16 cellular contexts compared by ENCODE assay signal in genomic region chr17:81906476-81907218, GRCh38. TPM values are rescaled to one million over a fixed set of nuclear protein-coding genes. Genes with fewer than 3 reads are reported as not detected.
DNase-seq lines count a peak whose midpoint lies in the region; ATAC-seq and TF ChIP-seq lines count a peak whose summit lies in the region.
"Had no signal": no experiment of that assay in that cellular context is flagged by ENCODE, and none has a peak within 500 bp of the region (broad histone marks: within the 10 kb centered on the region; RNA-seq: fewer than 3 reads in every experiment).

No MANE protein-coding gene starts in this region.

- peak; percentile 44 for DNase-seq in natural killer cell treated with Interleukin-12 subunit alpha and Interleukin-12 subunit beta and Interleukin-15 and Interleukin-18, amount 100 ng/mL, for 72 hours (ENCODE audit: low spot score)
- no peak for DNase-seq in natural killer cell
- DNase-seq in choroid plexus epithelial cell (ENCODE audit: low read depth) = no peak
- DNase-seq in osteocyte (ENCODE audit: extremely low spot score, unreplicated experiment) = no peak
- DNase-seq in hepatic stellate cell (ENCODE audit: low spot score) = no peak
- DNase-seq: activated CD4-positive, alpha-beta T cell treated with anti-CD3 and anti-CD28 coated beads, Interleukin-2, amount 50 U/mL, for 4 hours; effector CD8-positive, alpha-beta T cell; NCI-H1092 treated with DMSO at 0.1 percent for 48 hours; NCI-H226; stimulated activated naive CD8-positive, alpha-beta T cell treated with anti-CD3 and anti-CD28 coated beads, Interleukin-15, amount 100 ng/mL, for 72 hours had no signal

- H3K4me2 ChIP-seq in Loucy (ENCODE audit: low read depth, low read length, poor library complexity, severe bottlenecking) = no peak overlapping the region

- H3K4me3 Mint-ChIP-seq in natural killer cell treated with Interleukin-12 subunit alpha and Interleukin-12 subunit beta and Interleukin-15 and Interleukin-18, amount 100 ng/mL, for 72 hours = no peak overlapping the region
- no peak overlapping the region for H3K4me3 Mint-ChIP-seq in natural killer cell
- no peak overlapping the region for H3K4me3 Mint-ChIP-seq in osteocyte (ENCODE audit: unreplicated experiment)
- H3K4me3 Mint-ChIP-seq: activated naive CD8-positive, alpha-beta T cell; stimulated activated naive CD8-positive, alpha-beta T cell treated with anti-CD3 and anti-CD28 coated beads, Interleukin-15, amount 100 ng/mL, for 72 hours had no signal

- H3K36me3 ChIP-seq in Loucy (ENCODE audit: insufficient read depth, low read length) = peaks cover 3% of the 10 kb centered on the region; the same call in 1 of the 2 replicates
- H3K36me3 ChIP-seq: uterus had no signal

- H2AFZ ChIP-seq in Loucy (ENCODE audit: low read length) = no peak overlapping the region

- peaks cover 15% of the 10 kb centered on the region for H4K20me1 ChIP-seq in Loucy (ENCODE audit: insufficient read depth, low read length, poor library complexity, severe bottlenecking)

- H3K9ac ChIP-seq in Loucy (ENCODE audit: low read depth, low read length, poor library complexity, severe bottlenecking) = no peak overlapping the region

- no peaks in the 10 kb centered on the region for H3K9me3 ChIP-seq in Loucy (ENCODE audit: insufficient read depth, low read depth, low read length)
- H3K9me3 ChIP-seq: uterus had no signal

- H3K79me2 ChIP-seq in Loucy (ENCODE audit: insufficient read depth, low read length) = peaks cover 21% of the 10 kb centered on the region

- H3K9me2 ChIP-seq in Loucy (replicated peaks; ENCODE audit: low read depth, low read length) = no peaks in the 10 kb centered on the region

- H3K4me1 ChIP-seq in Loucy (ENCODE audit: insufficient read depth, low read length, poor library complexity, severe bottlenecking) = peaks cover 14% of the 10 kb centered on the region

- H3K9me3 Mint-ChIP-seq in natural killer cell treated with Interleukin-12 subunit alpha and Interleukin-12 subunit beta and Interleukin-15 and Interleukin-18, amount 100 ng/mL, for 72 hours = no peaks in the 10 kb centered on the region
- H3K9me3 Mint-ChIP-seq in natural killer cell (no peaks in the 10 kb centered on the region), osteocyte (ENCODE audit: unreplicated experiment) (no peaks in the 10 kb centered on the region)
- H3K9me3 Mint-ChIP-seq: stimulated activated naive CD8-positive, alpha-beta T cell treated with anti-CD3 and anti-CD28 coated beads, Interleukin-15, amount 100 ng/mL, for 72 hours had no signal

- H3K4me3 ChIP-seq in Loucy (ENCODE audit: low read length, poor library complexity, severe bottlenecking) (no peak overlapping the region), choroid plexus epithelial cell (ENCODE audit: low read depth, low read length) (no peak overlapping the region)
- H3K4me3 ChIP-seq: cardiac muscle cell, uterus had no signal

- H3K36me3 Mint-ChIP-seq in natural killer cell treated with Interleukin-12 subunit alpha and Interleukin-12 subunit beta and Interleukin-15 and Interleukin-18, amount 100 ng/mL, for 72 hours = no peaks in the 10 kb centered on the region
- H3K36me3 Mint-ChIP-seq in natural killer cell (no peaks in the 10 kb centered on the region), osteocyte (ENCODE audit: unreplicated experiment) (peaks cover 5% of the 10 kb centered on the region)
- H3K36me3 Mint-ChIP-seq: activated naive CD8-positive, alpha-beta T cell had no signal

- TF ChIP-seq CTCF in natural killer cell (IDR thresholded peaks at IDR 0.05) = no peak
- peak; percentile 50 for TF ChIP-seq CTCF in Loucy (conservative IDR thresholded peaks at IDR 0.05; ENCODE audit: low read length)
- TF ChIP-seq CTCF in choroid plexus epithelial cell (conservative IDR thresholded peaks at IDR 0.05; ENCODE audit: low read depth, low read length) = peak; percentile 22
- no peak for TF ChIP-seq CTCF in osteocyte (IDR thresholded peaks at IDR 0.05)

- no peak overlapping the region for H3K27ac Mint-ChIP-seq in natural killer cell treated with Interleukin-12 subunit alpha and Interleukin-12 subunit beta and Interleukin-15 and Interleukin-18, amount 100 ng/mL, for 72 hours
- H3K27ac Mint-ChIP-seq in natural killer cell (no peak overlapping the region), osteocyte (ENCODE audit: unreplicated experiment) (no peak overlapping the region)
- H3K27ac Mint-ChIP-seq: activated naive CD8-positive, alpha-beta T cell; stimulated activated naive CD8-positive, alpha-beta T cell treated with anti-CD3 and anti-CD28 coated beads, Interleukin-15, amount 100 ng/mL, for 72 hours had no signal

- no peaks in the 10 kb centered on the region for H3K4me1 Mint-ChIP-seq in natural killer cell treated with Interleukin-12 subunit alpha and Interleukin-12 subunit beta and Interleukin-15 and Interleukin-18, amount 100 ng/mL, for 72 hours (ENCODE audit: low read depth in 2 of 2)
- H3K4me1 Mint-ChIP-seq in natural killer cell (peaks cover 0 to 12% of the 10 kb centered on the region in 2 donors), osteocyte (ENCODE audit: unreplicated experiment) (peaks cover 7% of the 10 kb centered on the region)

- no peaks in the 10 kb centered on the region for H3K27me3 Mint-ChIP-seq in natural killer cell treated with Interleukin-12 subunit alpha and Interleukin-12 subunit beta and Interleukin-15 and Interleukin-18, amount 100 ng/mL, for 72 hours
- no peaks in the 10 kb centered on the region for H3K27me3 Mint-ChIP-seq in natural killer cell (ENCODE audit: low read depth in 2 of 2)
- H3K27me3 Mint-ChIP-seq in osteocyte (ENCODE audit: unreplicated experiment) = no peaks in the 10 kb centered on the region
- H3K27me3 Mint-ChIP-seq: activated naive CD8-positive, alpha-beta T cell had no signal

- H3F3A ChIP-seq in Loucy (ENCODE audit: low read depth) = no peaks in the 10 kb centered on the region

- intact Hi-C loops in natural killer cell (cut with micrococcal nuclease) = no loop called here

- no peak for ATAC-seq in natural killer cell treated with Interleukin-12 subunit alpha and Interleukin-12 subunit beta and Interleukin-15 and Interleukin-18, amount 100 ng/mL, for 72 hours
- no peak for ATAC-seq in natural killer cell
- ATAC-seq in esophagus mucosa = no peak
- no peak for ATAC-seq in HG03520 (IDR thresholded peaks at IDR 0.05; ENCODE audit: unreplicated experiment)
- ATAC-seq: stimulated activated naive CD8-positive, alpha-beta T cell treated with anti-CD3 and anti-CD28 coated beads, Interleukin-15, amount 100 ng/mL, for 72 hours had no signal

- H3K27me3 ChIP-seq in Loucy (ENCODE audit: insufficient read depth, low read length, poor library complexity, severe bottlenecking) = no peaks in the 10 kb centered on the region
- H3K27me3 ChIP-seq: uterus had no signal

RNA-seq across cellular contexts. Expression of gene PCYT2, which starts 4.6 kb away (rescaled TPM):
- total RNA-seq in natural killer cell treated with Interleukin-12 subunit alpha and Interleukin-12 subunit beta and Interleukin-15 and Interleukin-18, amount 100 ng/mL, for 72 hours = 10 to 100 TPM; 30.4 to 36.5 TPM
- total RNA-seq in natural killer cell = 10 to 100 TPM; 30.6 to 34.4 (median 34.2) TPM
- total RNA-seq in esophagus mucosa = 36.7 TPM
- 33.2 and 38.0 TPM in 2 replicates for total RNA-seq in osteocyte

RNA-seq across cellular contexts. Expression of gene NPB, which starts 4.6 kb away (rescaled TPM):
- total RNA-seq in natural killer cell treated with Interleukin-12 subunit alpha and Interleukin-12 subunit beta and Interleukin-15 and Interleukin-18, amount 100 ng/mL, for 72 hours = under 1 TPM; 0.17 to 0.50 TPM
- under 1 TPM in 2 of 3 donors, not detected in 1; 0.18 to 0.31 TPM for total RNA-seq in natural killer cell
- 0.24 TPM for total RNA-seq in esophagus mucosa
- total RNA-seq in osteocyte = 0.56 and 0.68 TPM in 2 replicates

RNA-seq across cellular contexts. Expression of gene SIRT7, which starts 11.3 kb away (rescaled TPM):
- 10 to 100 TPM; 69.4 to 77.6 TPM for total RNA-seq in natural killer cell treated with Interleukin-12 subunit alpha and Interleukin-12 subunit beta and Interleukin-15 and Interleukin-18, amount 100 ng/mL, for 72 hours
- total RNA-seq in natural killer cell (100 to 1,000 TPM in 1 of 3 donors, 10 to 100 TPM in 2; 75.8 to 102 (median 94.9) TPM), esophagus mucosa (46.2 TPM), osteocyte (18.8 and 20.9 TPM in 2 replicates)

RNA-seq across cellular contexts. Expression of gene ANAPC11, which starts 15.1 kb away (rescaled TPM):
- 100 to 1,000 TPM in 1 of 2 donors, 10 to 100 TPM in 1; 81.3 to 112 TPM for total RNA-seq in natural killer cell treated with Interleukin-12 subunit alpha and Interleukin-12 subunit beta and Interleukin-15 and Interleukin-18, amount 100 ng/mL, for 72 hours
- total RNA-seq in natural killer cell (10 to 100 TPM; 40.1 to 50.9 (median 41.5) TPM), esophagus mucosa (113 TPM), osteocyte (119 and 138 TPM in 2 replicates)

RNA-seq across cellular contexts. Expression of gene ALYREF, which starts 15.3 kb away (rescaled TPM):
- total RNA-seq in natural killer cell treated with Interleukin-12 subunit alpha and Interleukin-12 subunit beta and Interleukin-15 and Interleukin-18, amount 100 ng/mL, for 72 hours = 100 to 1,000 TPM; 159 to 302 TPM
- total RNA-seq in natural killer cell = 100 to 1,000 TPM in 2 of 3 donors, 10 to 100 TPM in 1; 91.5 to 115 (median 105) TPM
- 68.9 TPM for total RNA-seq in esophagus mucosa
- total RNA-seq in osteocyte = 72.6 and 78.5 TPM in 2 replicates

Comparison
In these comparisons a context has a peak if more than half of its experiments do, and no peak if none do; other contexts are left out.
1. CTCF ChIP-seq: peak in Loucy (single experiment) and choroid plexus epithelial cell (single experiment); none in natural killer cell (single experiment) and osteocyte (single experiment).